ENCODE assay signal across 8 cellular contexts in the genomic region with DNA sequence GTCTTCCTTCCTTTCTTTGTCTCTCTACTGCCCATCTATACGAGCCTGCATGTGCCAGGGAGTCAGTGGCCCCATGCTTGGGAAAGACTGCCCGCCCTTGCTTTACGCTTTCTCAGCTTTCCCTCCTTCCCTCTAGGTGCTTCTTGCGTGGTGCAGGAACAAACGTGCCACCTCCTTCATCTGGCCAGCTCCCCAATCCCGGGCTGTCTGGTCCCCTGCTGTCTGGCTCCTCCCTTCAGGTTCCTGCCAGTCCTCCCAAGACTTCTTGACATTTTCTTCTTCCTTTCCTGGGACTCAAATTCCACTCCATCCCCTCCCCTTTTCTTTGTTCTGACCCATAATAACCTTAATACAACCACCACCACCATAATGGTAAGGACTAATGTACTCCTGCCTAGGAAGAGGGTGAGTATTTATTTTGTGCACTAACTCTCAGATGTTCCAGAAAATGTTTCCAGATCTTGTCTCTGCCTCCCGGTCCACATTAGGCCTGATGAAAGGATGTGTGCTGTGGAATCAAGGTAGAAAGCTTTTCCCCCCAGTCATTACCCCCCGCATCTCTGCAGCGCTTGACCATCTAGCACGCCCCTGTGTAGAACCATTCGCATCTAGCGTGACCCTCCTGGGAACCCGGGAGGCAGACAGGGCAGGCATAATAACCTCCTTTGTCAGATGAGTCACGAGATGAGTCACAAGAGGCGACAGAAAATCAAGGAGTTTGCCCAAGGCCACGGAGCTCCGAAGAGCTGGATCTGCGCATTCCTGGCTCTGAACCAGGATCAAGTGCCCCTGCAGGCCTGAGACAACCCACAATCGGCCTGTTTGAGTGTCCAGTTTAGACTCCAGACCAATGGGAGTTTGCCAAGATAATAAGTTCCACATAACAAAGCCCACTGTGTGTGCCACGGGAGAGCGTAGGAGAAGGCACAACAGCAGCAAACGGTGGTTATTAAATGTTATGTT.
DNase-seq lines count a peak whose midpoint lies in the region; ATAC-seq, FAIRE-seq and TF ChIP-seq lines count a peak whose summit lies in the region.

No MANE protein-coding gene starts in this region.

- no peak for TF ChIP-seq CTCF in epithelial cell of esophagus (IDR thresholded peaks at IDR 0.05; ENCODE audit: insufficient read depth, low read depth, low read length, missing control alignments)
- TF ChIP-seq CTCF in pancreas (IDR thresholded peaks at IDR 0.05) = no peak

- peak; percentile 95 for DNase-seq in Daoy (ENCODE audit: low read depth)
- peak; percentile 93 for DNase-seq in NCI-H460 (ENCODE audit: extremely low read depth, low read depth)
- DNase-seq in epithelial cell of esophagus (ENCODE audit: low read depth) = peak; percentile 82
- peak in 4 of 6 donors; percentile 18 to 36 (median 28) for DNase-seq in pancreas
- DNase-seq in OCI-M2 (lab: John Stamatoyannopoulos, UW; ENCODE audit: unreplicated experiment) = no peak
- DNase-seq in NCI-H1694 (lab: John Stamatoyannopoulos, UW) = no peak

- H3K4me1 ChIP-seq in pancreas = peaks cover 0 to 3% (median 0%) of the 10 kb centered on the region in 3 donors

- H3K4me3 ChIP-seq in epithelial cell of esophagus (ENCODE audit: low read length) (no peak overlapping the region), pancreas (no peak overlapping the region)

- no peaks in the 10 kb centered on the region for H3K27me3 ChIP-seq in pancreas

- intact Hi-C loops in pancreas (cut with DNase I) = no loop called here

- H3K27ac ChIP-seq in pancreas = peak overlapping the region in 2 of 4 donors; percentile 54 to 65

- no peak for FAIRE-seq in pancreas (lab: Jason Lieb, UNC)

- peak; percentile 48 to 75 (median 54) for ATAC-seq in pancreas
- no peak for ATAC-seq in HG03439 (IDR thresholded peaks at IDR 0.05; ENCODE audit: unreplicated experiment)
- no peak for ATAC-seq in HG02642 (IDR thresholded peaks at IDR 0.05; ENCODE audit: poor library complexity, unreplicated experiment)

- no peaks in the 10 kb centered on the region for H3K36me3 ChIP-seq in pancreas

- no peaks in the 10 kb centered on the region for H3K9me3 ChIP-seq in pancreas

- 66 to 76% methylated on average over 22 of the region's 22 CpGs for WGBS in pancreas, 2 donors

Comparison
In these comparisons a context has a peak if more than half of its experiments do, and no peak if none do; other contexts are left out.
1. DNase-seq: peak in Daoy (single experiment), NCI-H460 (single experiment), epithelial cell of esophagus (single experiment) and pancreas (4 of 6); none in OCI-M2 (single experiment) and NCI-H1694 (single experiment).
2. ATAC-seq: peak in pancreas (4 of 4); none in HG03439 (single experiment) and HG02642 (single experiment).